In genomic region chr2:237833546-237833945, GRCh38 we compare ENCODE assay signal across 25 cellular contexts. TPM values are rescaled to one million over a fixed set of nuclear protein-coding genes. Genes with fewer than 3 reads are reported as not detected.
"Had no signal": no experiment of that assay in that cellular context is flagged by ENCODE, and none has a peak within 500 bp of the region (broad histone marks: within the 10 kb centered on the region; RNA-seq: fewer than 3 reads in every experiment).

No MANE protein-coding gene starts in this region.

- H3K4me1 Mint-ChIP-seq: immature natural killer cell had no signal

- DNase-seq: activated CD4-positive, alpha-beta memory T cell treated with anti-CD3 and anti-CD28 coated beads for 36 hours; activated CD4-positive, alpha-beta T cell treated with anti-CD3 and anti-CD28 coated beads for 4 hours; activated CD4-positive, CD25-positive, alpha-beta regulatory T cell; activated effector memory CD4-positive, alpha-beta T cell treated with Interleukin-2 at 50 U/mL for 16 hours; activated naive CD4-positive, alpha-beta T cell treated with anti-CD3 and anti-CD28 coated beads for 36 hours; activated T-cell treated with anti-CD3 and anti-CD28 coated beads, Interleukin-2, amount 50 U/mL, for 72 hours; aorta; brain microvascular endothelial cell; central memory CD4-positive, alpha-beta T cell; glutamatergic neuron; immature natural killer cell; left lung; naive thymus-derived CD8-positive, alpha-beta T cell; retina; sigmoid colon; spleen; stimulated activated CD4-positive, alpha-beta T cell treated with anti-CD3 and anti-CD28 coated beads, Interleukin-4, amount 100 ng/mL, for 1 hour; stimulated activated naive CD4-positive, alpha-beta T cell treated with Interleukin-2 at 50 U/mL for 16 hours; SW 1271; T-helper 17 cell; upper lobe of left lung had no signal

- H3K4me1 ChIP-seq: esophagus muscularis mucosa, left lung, sigmoid colon, spleen, upper lobe of left lung had no signal

- H3K9me3 Mint-ChIP-seq: activated CD4-positive, alpha-beta memory T cell treated with anti-CD3 and anti-CD28 coated beads for 36 hours; activated naive CD4-positive, alpha-beta T cell treated with anti-CD3 and anti-CD28 coated beads for 36 hours; activated T-cell treated with anti-CD3 and anti-CD28 coated beads, Interleukin-2, amount 50 U/mL, for 72 hours; immature natural killer cell; naive thymus-derived CD8-positive, alpha-beta T cell had no signal

- H3K4me3 Mint-ChIP-seq: activated CD4-positive, alpha-beta memory T cell treated with anti-CD3 and anti-CD28 coated beads for 36 hours; activated naive CD4-positive, alpha-beta T cell treated with anti-CD3 and anti-CD28 coated beads for 36 hours; activated T-cell treated with anti-CD3 and anti-CD28 coated beads, Interleukin-2, amount 50 U/mL, for 72 hours; immature natural killer cell; naive thymus-derived CD8-positive, alpha-beta T cell; T-helper 17 cell had no signal

- H3K4me3 ChIP-seq: esophagus muscularis mucosa, hepatocyte, left lung, lung, sigmoid colon, spleen, upper lobe of left lung had no signal

- H3K9me3 ChIP-seq: esophagus muscularis mucosa, left lung, sigmoid colon, spleen, upper lobe of left lung had no signal

- ATAC-seq: activated T-cell treated with anti-CD3 and anti-CD28 coated beads, Interleukin-2, amount 50 U/mL, for 72 hours; left lung; naive thymus-derived CD8-positive, alpha-beta T cell; T-helper 17 cell had no signal

- FAIRE-seq: colon had no signal

- H3K27me3 Mint-ChIP-seq: activated CD4-positive, alpha-beta memory T cell treated with anti-CD3 and anti-CD28 coated beads for 36 hours; naive thymus-derived CD8-positive, alpha-beta T cell had no signal

- H3K36me3 Mint-ChIP-seq: activated CD4-positive, alpha-beta memory T cell treated with anti-CD3 and anti-CD28 coated beads for 36 hours had no signal

- H3K36me3 ChIP-seq: brain microvascular endothelial cell, esophagus muscularis mucosa, left lung, sigmoid colon, spleen, upper lobe of left lung had no signal

- H3K27ac Mint-ChIP-seq: activated CD4-positive, alpha-beta memory T cell treated with anti-CD3 and anti-CD28 coated beads for 36 hours; activated naive CD4-positive, alpha-beta T cell treated with anti-CD3 and anti-CD28 coated beads for 36 hours; activated T-cell treated with anti-CD3 and anti-CD28 coated beads, Interleukin-2, amount 50 U/mL, for 72 hours; immature natural killer cell; T-helper 17 cell had no signal

RNA-seq across cellular contexts. Expression of gene RAMP1, which starts 25.9 kb away (rescaled TPM):
- total RNA-seq: naive thymus-derived CD8-positive, alpha-beta T cell had no signal
